In genomic region chr20:46901638-46902037, GRCh38 we compare ENCODE assay signal across 15 cellular contexts. TPM values are rescaled to one million over a fixed set of nuclear protein-coding genes. Genes with fewer than 3 reads are reported as not detected.
"Had no signal": no experiment of that assay in that cellular context is flagged by ENCODE, and none has a peak within 500 bp of the region (broad histone marks: within the 10 kb centered on the region; RNA-seq: fewer than 3 reads in every experiment).

No MANE protein-coding gene starts in this region.

- ATAC-seq: activated CD8-positive, alpha-beta T cell treated with anti-CD3 and anti-CD28 coated beads, Interleukin-2, amount 10 ng/mL, durations not matched to agents 7 days and 5 days; gastroesophageal sphincter; stimulated activated naive CD8-positive, alpha-beta T cell treated with anti-CD3 and anti-CD28 coated beads, Interleukin-15, amount 100 ng/mL, for 72 hours had no signal

- H3K4me1 ChIP-seq: gastroesophageal sphincter had no signal

- H3K36me3 ChIP-seq: ascending aorta, gastroesophageal sphincter, vagina had no signal

- H3K27ac ChIP-seq: ascending aorta, gastroesophageal sphincter, parathyroid adenoma, testis, vagina had no signal

- H2AFZ ChIP-seq: parathyroid adenoma had no signal

- H3K9ac ChIP-seq: parathyroid adenoma had no signal

- H3K9me3 ChIP-seq: ascending aorta, gastroesophageal sphincter, testis, vagina had no signal

- DNase-seq: activated CD4-positive, alpha-beta T cell treated with anti-CD3 and anti-CD28 coated beads for 48 hours; activated CD8-positive, alpha-beta memory T cell treated with anti-CD3 and anti-CD28 coated beads, Interleukin-2, amount 50 U/mL, for 48 hours; activated CD8-positive, alpha-beta T cell treated with anti-CD3 and anti-CD28 coated beads, Interleukin-2, amount 10 ng/mL, durations not matched to agents 7 days and 5 days; activated naive CD8-positive, alpha-beta T cell treated with anti-CD3 and anti-CD28 coated beads, Interleukin-2, amount 10 ng/mL, durations not matched to agents 7 days and 5 days; retina; stimulated activated CD4-positive, alpha-beta T cell treated with anti-CD3 and anti-CD28 coated beads, Interleukin-4, amount 100 ng/mL, for 4 hours; stimulated activated naive CD8-positive, alpha-beta T cell treated with anti-CD3 and anti-CD28 coated beads, Interleukin-15, amount 100 ng/mL, for 72 hours; T1000; testis had no signal

- H3K27me3 ChIP-seq: ascending aorta, testis, vagina had no signal

- H3K4me3 ChIP-seq: ascending aorta, gastroesophageal sphincter, testis, vagina had no signal

RNA-seq across cellular contexts. Expression of gene EYA2, which starts 7.0 kb away (rescaled TPM):
- total RNA-seq: activated CD8-positive, alpha-beta T cell treated with anti-CD3 and anti-CD28 coated beads, Interleukin-2, amount 10 ng/mL, durations not matched to agents 7 days and 5 days; activated naive CD8-positive, alpha-beta T cell treated with anti-CD3 and anti-CD28 coated beads, Interleukin-2, amount 10 ng/mL, durations not matched to agents 7 days and 5 days; kidney epithelial cell; myocyte had no signal
